17 cellular contexts compared by ENCODE assay signal in the genomic region with DNA sequence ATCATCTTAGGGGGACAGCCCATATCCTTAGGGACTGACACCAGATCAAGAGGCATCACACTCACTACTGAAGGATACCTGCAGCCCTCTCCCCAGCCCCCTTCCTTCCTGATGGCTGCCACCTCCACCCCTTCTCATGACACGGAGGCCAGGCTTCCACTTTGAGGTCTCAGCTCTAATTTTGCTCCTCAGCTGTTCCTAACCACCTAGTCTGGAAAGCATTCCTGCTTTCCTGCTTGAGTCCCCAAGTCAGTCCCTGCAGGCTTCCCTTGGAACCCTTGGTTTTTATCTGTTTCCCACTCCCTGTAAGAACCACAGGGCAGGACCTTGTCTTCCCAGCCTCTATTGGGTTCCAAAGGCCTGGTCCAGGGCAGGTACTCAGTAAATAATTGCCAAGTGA. TPM values are rescaled to one million over a fixed set of nuclear protein-coding genes. Genes with fewer than 3 reads are reported as not detected.
DNase-seq lines count a peak whose midpoint lies in the region; ATAC-seq and TF ChIP-seq lines count a peak whose summit lies in the region.
"Had no signal": no experiment of that assay in that cellular context is flagged by ENCODE, and none has a peak within 500 bp of the region (broad histone marks: within the 10 kb centered on the region; RNA-seq: fewer than 3 reads in every experiment).

No MANE protein-coding gene starts in this region.

- no peaks in the 10 kb centered on the region for H3K9me3 Mint-ChIP-seq in activated naive CD8-positive, alpha-beta T cell treated with anti-CD3 and anti-CD28 coated beads, Interleukin-2, amount 10 ng/mL, durations not matched to agents 7 days and 5 days
- no peaks in the 10 kb centered on the region for H3K9me3 Mint-ChIP-seq in activated naive CD8-positive, alpha-beta T cell treated with anti-CD3 and anti-CD28 coated beads, Interleukin-2, amount 50 U/mL, for 24 hours
- H3K9me3 Mint-ChIP-seq in activated T-helper 2 cell treated with anti-CD3 and anti-CD28 coated beads, Interferon-gamma antibody, Interleukin-2, Interleukin-4, amounts not matched to agents 10 μg/mL and 5 μg/mL and 100 μg/mL, durations not matched to agents 14 hours and 24 hours and 36 hours = no peaks in the 10 kb centered on the region
- H3K9me3 Mint-ChIP-seq in stimulated activated effector memory CD8-positive, alpha-beta T cell treated with anti-CD3 and anti-CD28 coated beads, Interleukin-12 subunit alpha, Interleukin-12 subunit beta, amount 100 ng/mL, for 72 hours = no peaks in the 10 kb centered on the region
- H3K9me3 Mint-ChIP-seq: CD4-positive, alpha-beta memory T cell had no signal

- peak overlapping the region; percentile 61 for H3K27ac Mint-ChIP-seq in activated naive CD8-positive, alpha-beta T cell treated with anti-CD3 and anti-CD28 coated beads, Interleukin-2, amount 10 ng/mL, durations not matched to agents 7 days and 5 days
- H3K27ac Mint-ChIP-seq in activated naive CD8-positive, alpha-beta T cell treated with anti-CD3 and anti-CD28 coated beads, Interleukin-2, amount 50 U/mL, for 24 hours = no peak overlapping the region
- peak overlapping the region; percentile 68 for H3K27ac Mint-ChIP-seq in T-helper 17 cell
- H3K27ac Mint-ChIP-seq in activated T-helper 2 cell treated with anti-CD3 and anti-CD28 coated beads, Interferon-gamma antibody, Interleukin-2, Interleukin-4, amounts not matched to agents 10 μg/mL and 5 μg/mL and 100 μg/mL, durations not matched to agents 14 hours and 24 hours and 36 hours = peak overlapping the region; percentile 21
- peak overlapping the region; percentile 85 for H3K27ac Mint-ChIP-seq in stimulated activated effector memory CD8-positive, alpha-beta T cell treated with anti-CD3 and anti-CD28 coated beads, Interleukin-12 subunit alpha, Interleukin-12 subunit beta, amount 100 ng/mL, for 72 hours

- intact Hi-C loops in activated T-helper 2 cell treated with anti-CD3 and anti-CD28 coated beads, Interferon-gamma antibody, Interleukin-2, Interleukin-4, amounts not matched to agents 10 μg/mL and 5 μg/mL and 100 μg/mL, durations not matched to agents 14 hours and 24 hours and 36 hours (cut with micrococcal nuclease) = no loop called here
- intact Hi-C loops in ascending aorta (cut with DNase I) = no loop called here

- POLR2A ChIA-PET in activated naive CD8-positive, alpha-beta T cell treated with anti-CD3 and anti-CD28 coated beads, Interleukin-2, amount 10 ng/mL, durations not matched to agents 7 days and 5 days (lab: Charles Lee) = interaction anchor here (26.1 kb wide), 1 partner anchor 44 kb away, joined by 3572 read pairs; a partner anchor contains a TSS

- H3K27ac ChIP-seq in ascending aorta = no peak overlapping the region
- H3K27ac ChIP-seq: C4-2B, GM23248, HL-60 had no signal

- H3K36me3 Mint-ChIP-seq in activated naive CD8-positive, alpha-beta T cell treated with anti-CD3 and anti-CD28 coated beads, Interleukin-2, amount 10 ng/mL, durations not matched to agents 7 days and 5 days = peaks cover 20% of the 10 kb centered on the region
- peaks cover 2% of the 10 kb centered on the region for H3K36me3 Mint-ChIP-seq in activated naive CD8-positive, alpha-beta T cell treated with anti-CD3 and anti-CD28 coated beads, Interleukin-2, amount 50 U/mL, for 24 hours (ENCODE audit: low read depth)
- H3K36me3 Mint-ChIP-seq in T-helper 17 cell (ENCODE audit: low read depth) = no peaks in the 10 kb centered on the region
- peaks cover 16% of the 10 kb centered on the region for H3K36me3 Mint-ChIP-seq in activated T-helper 2 cell treated with anti-CD3 and anti-CD28 coated beads, Interferon-gamma antibody, Interleukin-2, Interleukin-4, amounts not matched to agents 10 μg/mL and 5 μg/mL and 100 μg/mL, durations not matched to agents 14 hours and 24 hours and 36 hours (ENCODE audit: low read depth)
- peaks cover 10% of the 10 kb centered on the region for H3K36me3 Mint-ChIP-seq in stimulated activated effector memory CD8-positive, alpha-beta T cell treated with anti-CD3 and anti-CD28 coated beads, Interleukin-12 subunit alpha, Interleukin-12 subunit beta, amount 100 ng/mL, for 72 hours

- no peaks in the 10 kb centered on the region for H3K27me3 ChIP-seq in ascending aorta
- H3K27me3 ChIP-seq: BE2C had no signal

- no peak overlapping the region for H3K4me3 Mint-ChIP-seq in activated naive CD8-positive, alpha-beta T cell treated with anti-CD3 and anti-CD28 coated beads, Interleukin-2, amount 10 ng/mL, durations not matched to agents 7 days and 5 days
- H3K4me3 Mint-ChIP-seq in activated naive CD8-positive, alpha-beta T cell treated with anti-CD3 and anti-CD28 coated beads, Interleukin-2, amount 50 U/mL, for 24 hours = no peak overlapping the region
- H3K4me3 Mint-ChIP-seq in T-helper 17 cell = no peak overlapping the region
- H3K4me3 Mint-ChIP-seq in activated T-helper 2 cell treated with anti-CD3 and anti-CD28 coated beads, Interferon-gamma antibody, Interleukin-2, Interleukin-4, amounts not matched to agents 10 μg/mL and 5 μg/mL and 100 μg/mL, durations not matched to agents 14 hours and 24 hours and 36 hours (ENCODE audit: low read depth) = no peak overlapping the region
- H3K4me3 Mint-ChIP-seq in stimulated activated effector memory CD8-positive, alpha-beta T cell treated with anti-CD3 and anti-CD28 coated beads, Interleukin-12 subunit alpha, Interleukin-12 subunit beta, amount 100 ng/mL, for 72 hours = no peak overlapping the region
- H3K4me3 Mint-ChIP-seq: CD4-positive, alpha-beta memory T cell had no signal

- H3K9me3 ChIP-seq in T-helper 17 cell (ENCODE audit: control insufficient read depth, low read length, poor library complexity, severe bottlenecking) (no peaks in the 10 kb centered on the region), ascending aorta (no peaks in the 10 kb centered on the region)
- H3K9me3 ChIP-seq: BE2C, HAP-1 had no signal

- DNase-seq in activated naive CD8-positive, alpha-beta T cell treated with anti-CD3 and anti-CD28 coated beads, Interleukin-2, amount 10 ng/mL, durations not matched to agents 7 days and 5 days = no peak
- DNase-seq in activated naive CD8-positive, alpha-beta T cell treated with anti-CD3 and anti-CD28 coated beads, Interleukin-2, amount 50 U/mL, for 24 hours = no peak
- no peak for DNase-seq in T-helper 17 cell
- DNase-seq in activated T-helper 2 cell treated with anti-CD3 and anti-CD28 coated beads, Interferon-gamma antibody, Interleukin-2, Interleukin-4, amounts not matched to agents 10 μg/mL and 5 μg/mL and 100 μg/mL, durations not matched to agents 14 hours and 24 hours and 36 hours (ENCODE audit: low spot score) = no peak
- DNase-seq in stimulated activated effector memory CD8-positive, alpha-beta T cell treated with anti-CD3 and anti-CD28 coated beads, Interleukin-12 subunit alpha, Interleukin-12 subunit beta, amount 100 ng/mL, for 72 hours (ENCODE audit: low spot score in 2 of 2) = no peak
- no peak for DNase-seq in ascending aorta (ENCODE audit: low spot score in 2 of 2)
- DNase-seq in stimulated activated CD4-positive, alpha-beta T cell treated with anti-CD3 and anti-CD28 coated beads, Interleukin-12 subunit alpha, Interleukin-12 subunit beta, amount 100 ng/mL, for 4 hours = no peak
- DNase-seq: ACHN; BE2C; CD4-positive, alpha-beta memory T cell; DMS153; DMS79; GDM1; GM23248 had no signal

- no peak for TF ChIP-seq CTCF in ascending aorta (IDR thresholded peaks at IDR 0.05)

- peaks cover 0 to 8% of the 10 kb centered on the region in 2 donors for H3K4me1 ChIP-seq in ascending aorta
- H3K4me1 ChIP-seq: HAP-1 had no signal

- no peaks in the 10 kb centered on the region for H3K27me3 Mint-ChIP-seq in activated naive CD8-positive, alpha-beta T cell treated with anti-CD3 and anti-CD28 coated beads, Interleukin-2, amount 10 ng/mL, durations not matched to agents 7 days and 5 days
- no peaks in the 10 kb centered on the region for H3K27me3 Mint-ChIP-seq in activated naive CD8-positive, alpha-beta T cell treated with anti-CD3 and anti-CD28 coated beads, Interleukin-2, amount 50 U/mL, for 24 hours
- no peaks in the 10 kb centered on the region for H3K27me3 Mint-ChIP-seq in T-helper 17 cell
- H3K27me3 Mint-ChIP-seq in activated T-helper 2 cell treated with anti-CD3 and anti-CD28 coated beads, Interferon-gamma antibody, Interleukin-2, Interleukin-4, amounts not matched to agents 10 μg/mL and 5 μg/mL and 100 μg/mL, durations not matched to agents 14 hours and 24 hours and 36 hours (ENCODE audit: low read depth) = no peaks in the 10 kb centered on the region
- H3K27me3 Mint-ChIP-seq: CD4-positive, alpha-beta memory T cell had no signal

- H3K4me3 ChIP-seq in ascending aorta = no peak overlapping the region
- H3K4me3 ChIP-seq: GM23248, HAP-1 had no signal

- no peaks in the 10 kb centered on the region for H3K36me3 ChIP-seq in ascending aorta
- H3K36me3 ChIP-seq: BE2C, HAP-1 had no signal

- ATAC-seq in activated naive CD8-positive, alpha-beta T cell treated with anti-CD3 and anti-CD28 coated beads, Interleukin-2, amount 10 ng/mL, durations not matched to agents 7 days and 5 days (ENCODE audit: low read depth) = no peak
- ATAC-seq in activated naive CD8-positive, alpha-beta T cell treated with anti-CD3 and anti-CD28 coated beads, Interleukin-2, amount 50 U/mL, for 24 hours = no peak
- ATAC-seq in T-helper 17 cell = no peak
- ATAC-seq in stimulated activated effector memory CD8-positive, alpha-beta T cell treated with anti-CD3 and anti-CD28 coated beads, Interleukin-12 subunit alpha, Interleukin-12 subunit beta, amount 100 ng/mL, for 72 hours = no peak

- peaks cover 37% of the 10 kb centered on the region for H3K4me1 Mint-ChIP-seq in activated naive CD8-positive, alpha-beta T cell treated with anti-CD3 and anti-CD28 coated beads, Interleukin-2, amount 10 ng/mL, durations not matched to agents 7 days and 5 days
- peaks cover 20% of the 10 kb centered on the region for H3K4me1 Mint-ChIP-seq in activated naive CD8-positive, alpha-beta T cell treated with anti-CD3 and anti-CD28 coated beads, Interleukin-2, amount 50 U/mL, for 24 hours
- peaks cover 22% of the 10 kb centered on the region for H3K4me1 Mint-ChIP-seq in T-helper 17 cell
- H3K4me1 Mint-ChIP-seq in activated T-helper 2 cell treated with anti-CD3 and anti-CD28 coated beads, Interferon-gamma antibody, Interleukin-2, Interleukin-4, amounts not matched to agents 10 μg/mL and 5 μg/mL and 100 μg/mL, durations not matched to agents 14 hours and 24 hours and 36 hours (ENCODE audit: low read depth) = peaks cover 29% of the 10 kb centered on the region
- peaks cover 41% of the 10 kb centered on the region for H3K4me1 Mint-ChIP-seq in stimulated activated effector memory CD8-positive, alpha-beta T cell treated with anti-CD3 and anti-CD28 coated beads, Interleukin-12 subunit alpha, Interleukin-12 subunit beta, amount 100 ng/mL, for 72 hours

RNA-seq across cellular contexts. Expression of a gene that starts 3.2 kb away (rescaled TPM):
- 10 to 100 TPM; 53.2 to 58.4 TPM for total RNA-seq in activated naive CD8-positive, alpha-beta T cell treated with anti-CD3 and anti-CD28 coated beads, Interleukin-2, amount 10 ng/mL, durations not matched to agents 7 days and 5 days
- total RNA-seq in T-helper 17 cell (10 to 100 TPM; 15.0 to 17.1 TPM), ascending aorta (29.5 TPM)
- total RNA-seq in activated T-helper 2 cell treated with anti-CD3 and anti-CD28 coated beads, Interferon-gamma antibody, Interleukin-2, Interleukin-4, amounts not matched to agents 10 μg/mL and 5 μg/mL and 100 μg/mL, durations not matched to agents 14 hours and 24 hours and 36 hours = 35.2 and 37.2 TPM in 2 replicates

RNA-seq across cellular contexts. Expression of a gene that starts 5.0 kb away (rescaled TPM):
- 100 to 1,000 TPM in 1 of 2 experiments, 10 to 100 TPM in 1; 97.4 to 102 TPM for total RNA-seq in activated naive CD8-positive, alpha-beta T cell treated with anti-CD3 and anti-CD28 coated beads, Interleukin-2, amount 10 ng/mL, durations not matched to agents 7 days and 5 days
- 10 to 100 TPM; 22.7 to 25.1 TPM for total RNA-seq in T-helper 17 cell
- 61.7 and 68.7 TPM in 2 replicates for total RNA-seq in activated T-helper 2 cell treated with anti-CD3 and anti-CD28 coated beads, Interferon-gamma antibody, Interleukin-2, Interleukin-4, amounts not matched to agents 10 μg/mL and 5 μg/mL and 100 μg/mL, durations not matched to agents 14 hours and 24 hours and 36 hours
- total RNA-seq in ascending aorta = 13.1 TPM

RNA-seq across cellular contexts. Expression of a gene that starts 47.3 kb away (rescaled TPM):
- 100 to 1,000 TPM; 365 to 400 TPM for total RNA-seq in activated naive CD8-positive, alpha-beta T cell treated with anti-CD3 and anti-CD28 coated beads, Interleukin-2, amount 10 ng/mL, durations not matched to agents 7 days and 5 days
- 10 to 100 TPM; 28.3 to 63.4 TPM for total RNA-seq in T-helper 17 cell
- 351 and 355 TPM in 2 replicates for total RNA-seq in activated T-helper 2 cell treated with anti-CD3 and anti-CD28 coated beads, Interferon-gamma antibody, Interleukin-2, Interleukin-4, amounts not matched to agents 10 μg/mL and 5 μg/mL and 100 μg/mL, durations not matched to agents 14 hours and 24 hours and 36 hours
- total RNA-seq in ascending aorta = 6.1 TPM

RNA-seq across cellular contexts. Expression of a gene that starts 52.6 kb away (rescaled TPM):
- 100 to 1,000 TPM; 176 to 195 TPM for total RNA-seq in activated naive CD8-positive, alpha-beta T cell treated with anti-CD3 and anti-CD28 coated beads, Interleukin-2, amount 10 ng/mL, durations not matched to agents 7 days and 5 days
- 10 to 100 TPM; 44.7 to 49.2 TPM for total RNA-seq in T-helper 17 cell
- total RNA-seq in activated T-helper 2 cell treated with anti-CD3 and anti-CD28 coated beads, Interferon-gamma antibody, Interleukin-2, Interleukin-4, amounts not matched to agents 10 μg/mL and 5 μg/mL and 100 μg/mL, durations not matched to agents 14 hours and 24 hours and 36 hours = 178 and 190 TPM in 2 replicates
- total RNA-seq in ascending aorta = 23.7 TPM
